In the genomic region with DNA sequence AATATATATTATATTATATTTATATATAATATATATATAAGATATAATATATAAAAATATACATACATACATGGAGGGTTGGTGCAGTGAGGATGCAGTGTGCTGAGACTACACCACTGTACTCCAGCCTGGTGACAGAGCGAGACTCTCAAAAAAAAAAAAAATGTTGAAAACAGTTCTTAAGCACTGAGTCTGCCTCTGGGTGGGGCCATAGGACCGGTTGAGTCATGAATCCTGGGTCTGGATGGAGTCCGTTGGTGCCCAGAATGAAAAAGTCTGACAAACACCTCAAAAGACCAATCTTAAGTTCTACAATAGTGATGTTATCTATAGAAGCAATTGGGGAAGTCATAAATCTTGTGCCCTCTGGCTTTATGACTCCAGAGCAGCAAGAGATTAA, we compare ENCODE assay signal across 1 cellular context.
TF ChIP-seq lines count a peak whose summit lies in the region.

No MANE protein-coding gene starts in this region.

TF ChIP-seq in GM23338, 12 proteins besides CTCF, POLR2A, EP300 and RAD21 (continued from another document):
- TF ChIP-seq, protein P1, sequence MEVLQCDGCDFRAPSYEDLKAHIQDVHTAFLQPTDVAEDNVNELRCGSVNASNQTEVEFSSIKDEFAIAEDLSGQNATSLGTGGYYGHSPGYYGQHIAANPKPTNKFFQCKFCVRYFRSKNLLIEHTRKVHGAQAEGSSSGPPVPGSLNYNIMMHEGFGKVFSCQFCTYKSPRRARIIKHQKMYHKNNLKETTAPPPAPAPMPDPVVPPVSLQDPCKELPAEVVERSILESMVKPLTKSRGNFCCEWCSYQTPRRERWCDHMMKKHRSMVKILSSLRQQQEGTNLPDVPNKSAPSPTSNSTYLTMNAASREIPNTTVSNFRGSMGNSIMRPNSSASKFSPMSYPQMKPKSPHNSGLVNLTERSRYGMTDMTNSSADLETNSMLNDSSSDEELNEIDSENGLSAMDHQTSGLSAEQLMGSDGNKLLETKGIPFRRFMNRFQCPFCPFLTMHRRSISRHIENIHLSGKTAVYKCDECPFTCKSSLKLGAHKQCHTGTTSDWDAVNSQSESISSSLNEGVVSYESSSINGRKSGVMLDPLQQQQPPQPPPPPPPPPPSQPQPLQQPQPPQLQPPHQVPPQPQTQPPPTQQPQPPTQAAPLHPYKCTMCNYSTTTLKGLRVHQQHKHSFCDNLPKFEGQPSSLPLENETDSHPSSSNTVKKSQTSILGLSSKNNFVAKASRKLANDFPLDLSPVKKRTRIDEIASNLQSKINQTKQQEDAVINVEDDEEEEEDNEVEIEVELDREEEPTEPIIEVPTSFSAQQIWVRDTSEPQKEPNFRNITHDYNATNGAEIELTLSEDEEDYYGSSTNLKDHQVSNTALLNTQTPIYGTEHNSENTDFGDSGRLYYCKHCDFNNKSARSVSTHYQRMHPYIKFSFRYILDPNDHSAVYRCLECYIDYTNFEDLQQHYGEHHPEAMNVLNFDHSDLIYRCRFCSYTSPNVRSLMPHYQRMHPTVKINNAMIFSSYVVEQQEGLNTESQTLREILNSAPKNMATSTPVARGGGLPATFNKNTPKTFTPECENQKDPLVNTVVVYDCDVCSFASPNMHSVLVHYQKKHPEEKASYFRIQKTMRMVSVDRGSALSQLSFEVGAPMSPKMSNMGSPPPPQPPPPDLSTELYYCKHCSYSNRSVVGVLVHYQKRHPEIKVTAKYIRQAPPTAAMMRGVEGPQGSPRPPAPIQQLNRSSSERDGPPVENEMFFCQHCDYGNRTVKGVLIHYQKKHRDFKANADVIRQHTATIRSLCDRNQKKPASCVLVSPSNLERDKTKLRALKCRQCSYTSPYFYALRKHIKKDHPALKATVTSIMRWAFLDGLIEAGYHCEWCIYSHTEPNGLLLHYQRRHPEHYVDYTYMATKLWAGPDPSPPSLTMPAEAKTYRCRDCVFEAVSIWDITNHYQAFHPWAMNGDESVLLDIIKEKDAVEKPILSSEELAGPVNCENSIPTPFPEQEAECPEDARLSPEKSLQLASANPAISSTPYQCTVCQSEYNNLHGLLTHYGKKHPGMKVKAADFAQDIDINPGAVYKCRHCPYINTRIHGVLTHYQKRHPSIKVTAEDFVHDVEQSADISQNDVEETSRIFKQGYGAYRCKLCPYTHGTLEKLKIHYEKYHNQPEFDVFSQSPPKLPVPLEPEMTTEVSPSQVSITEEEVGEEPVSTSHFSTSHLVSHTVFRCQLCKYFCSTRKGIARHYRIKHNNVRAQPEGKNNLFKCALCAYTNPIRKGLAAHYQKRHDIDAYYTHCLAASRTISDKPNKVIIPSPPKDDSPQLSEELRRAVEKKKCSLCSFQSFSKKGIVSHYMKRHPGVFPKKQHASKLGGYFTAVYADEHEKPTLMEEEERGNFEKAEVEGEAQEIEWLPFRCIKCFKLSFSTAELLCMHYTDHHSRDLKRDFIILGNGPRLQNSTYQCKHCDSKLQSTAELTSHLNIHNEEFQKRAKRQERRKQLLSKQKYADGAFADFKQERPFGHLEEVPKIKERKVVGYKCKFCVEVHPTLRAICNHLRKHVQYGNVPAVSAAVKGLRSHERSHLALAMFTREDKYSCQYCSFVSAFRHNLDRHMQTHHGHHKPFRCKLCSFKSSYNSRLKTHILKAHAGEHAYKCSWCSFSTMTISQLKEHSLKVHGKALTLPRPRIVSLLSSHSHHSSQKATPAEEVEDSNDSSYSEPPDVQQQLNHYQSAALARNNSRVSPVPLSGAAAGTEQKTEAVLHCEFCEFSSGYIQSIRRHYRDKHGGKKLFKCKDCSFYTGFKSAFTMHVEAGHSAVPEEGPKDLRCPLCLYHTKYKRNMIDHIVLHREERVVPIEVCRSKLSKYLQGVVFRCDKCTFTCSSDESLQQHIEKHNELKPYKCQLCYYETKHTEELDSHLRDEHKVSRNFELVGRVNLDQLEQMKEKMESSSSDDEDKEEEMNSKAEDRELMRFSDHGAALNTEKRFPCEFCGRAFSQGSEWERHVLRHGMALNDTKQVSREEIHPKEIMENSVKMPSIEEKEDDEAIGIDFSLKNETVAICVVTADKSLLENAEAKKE (CRISPR knock-in tag; IDR thresholded peaks at IDR 0.05), result no peak
- no peak for TF ChIP-seq CREB1 (CRISPR knock-in tag; IDR thresholded peaks at IDR 0.05; ENCODE audit: low read depth)
- TF ChIP-seq ZNF331 (CRISPR knock-in tag; IDR thresholded peaks at IDR 0.05; ENCODE audit: low read depth), result no peak
TF ChIP-seq in GM23338: peak in this region for 0.
